In genomic region chr2:74778381-74779371, GRCh38 we compare ENCODE assay signal across 9 cellular contexts. TPM values are rescaled to one million over a fixed set of nuclear protein-coding genes. Genes with fewer than 3 reads are reported as not detected.
DNase-seq lines count a peak whose midpoint lies in the region; ATAC-seq and TF ChIP-seq lines count a peak whose summit lies in the region.
"Had no signal": no experiment of that assay in that cellular context is flagged by ENCODE, and none has a peak within 500 bp of the region (broad histone marks: within the 10 kb centered on the region; RNA-seq: fewer than 3 reads in every experiment).

No MANE protein-coding gene starts in this region.

- peak overlapping the region; percentile 69 for H3K27ac Mint-ChIP-seq in T-helper 2 cell treated with Interferon-gamma antibody and Interleukin-4, amounts not matched to agents 5 μg/mL and 100 μg/mL, for 36 hours
- H3K27ac Mint-ChIP-seq in chondrocyte (ENCODE audit: unreplicated experiment) = no peak overlapping the region

- peaks cover 28% of the 10 kb centered on the region for H3K4me1 Mint-ChIP-seq in T-helper 2 cell treated with Interferon-gamma antibody and Interleukin-4, amounts not matched to agents 5 μg/mL and 100 μg/mL, for 36 hours (ENCODE audit: low read depth)
- peaks cover 10% of the 10 kb centered on the region for H3K4me1 Mint-ChIP-seq in chondrocyte (ENCODE audit: low read depth)

- H3K27me3 Mint-ChIP-seq in T-helper 2 cell treated with Interferon-gamma antibody and Interleukin-4, amounts not matched to agents 5 μg/mL and 100 μg/mL, for 36 hours (ENCODE audit: low read depth) = peaks cover 5% of the 10 kb centered on the region
- H3K27me3 Mint-ChIP-seq in chondrocyte (ENCODE audit: low read depth) = no peaks in the 10 kb centered on the region

- H3K27ac ChIP-seq in lower lobe of right lung = no peak overlapping the region

- intact Hi-C loops in lower lobe of right lung (cut with DNase I) = no loop called here

- no peaks in the 10 kb centered on the region for H3K4me1 ChIP-seq in lower lobe of right lung

- H3K36me3 Mint-ChIP-seq in T-helper 2 cell treated with Interferon-gamma antibody and Interleukin-4, amounts not matched to agents 5 μg/mL and 100 μg/mL, for 36 hours (ENCODE audit: low read depth) = no peaks in the 10 kb centered on the region
- H3K36me3 Mint-ChIP-seq in chondrocyte (ENCODE audit: low read depth) = no peaks in the 10 kb centered on the region

- H3K27me3 ChIP-seq in lower lobe of right lung (ENCODE audit: low read depth) = no peaks in the 10 kb centered on the region

- peak overlapping the region; percentile 35 for H3K4me3 Mint-ChIP-seq in T-helper 2 cell treated with Interferon-gamma antibody and Interleukin-4, amounts not matched to agents 5 μg/mL and 100 μg/mL, for 36 hours
- H3K4me3 Mint-ChIP-seq in chondrocyte (ENCODE audit: unreplicated experiment) = no peak overlapping the region

- no peaks in the 10 kb centered on the region for H3K9me3 Mint-ChIP-seq in T-helper 2 cell treated with Interferon-gamma antibody and Interleukin-4, amounts not matched to agents 5 μg/mL and 100 μg/mL, for 36 hours
- H3K9me3 Mint-ChIP-seq in chondrocyte (ENCODE audit: low read depth) = peaks cover 3% of the 10 kb centered on the region

- no peaks in the 10 kb centered on the region for H3K9me3 ChIP-seq in lower lobe of right lung

- no peak overlapping the region for H3K4me3 ChIP-seq in lower lobe of right lung

- in situ Hi-C loops in GM13977 (cut with MboI; ENCODE audit: low pct_unique_long_range_greater_than_20kb, low sequenced_read_pairs, unreplicated experiment) = no loop called here

- DNase-seq in DMS79 (lab: John Stamatoyannopoulos, UW) (peak; percentile 74), NCI-H1105 treated with DMSO at 0.1 percent for 48 hours (lab: John Stamatoyannopoulos, UW) (peak; percentile 45), lower lobe of right lung (no peak), chondrocyte (ENCODE audit: low spot score) (no peak), GM13977 (ENCODE audit: low spot score) (no peak), NOMO-1 treated with DMSO at 0.1 percent for 48 hours (lab: John Stamatoyannopoulos, UW; ENCODE audit: unreplicated experiment) (no peak)
- no peak for DNase-seq in T-helper 2 cell treated with Interferon-gamma antibody and Interleukin-4, amounts not matched to agents 5 μg/mL and 100 μg/mL, for 36 hours (ENCODE audit: low spot score)
- DNase-seq: cerebellar nuclear complex had no signal

- no peak for TF ChIP-seq CTCF in lower lobe of right lung (IDR thresholded peaks at IDR 0.05)
- no peak for TF ChIP-seq CTCF in chondrocyte (IDR thresholded peaks at IDR 0.05)
- no peak for TF ChIP-seq CTCF in GM13977 (IDR thresholded peaks at IDR 0.05; ENCODE audit: extremely low read depth, insufficient read depth, missing control alignments)

- ATAC-seq in lower lobe of right lung (peak; percentile 43 to 57), HG02759 (IDR thresholded peaks at IDR 0.05; ENCODE audit: unreplicated experiment) (no peak)

- H3K36me3 ChIP-seq in lower lobe of right lung = no peaks in the 10 kb centered on the region

RNA-seq across cellular contexts. Expression of gene HK2, which starts 55.3 kb away (rescaled TPM):
- total RNA-seq in lower lobe of right lung = 86.7 TPM
- total RNA-seq in chondrocyte = 18.5 to 32.6 TPM (median 31.4 TPM) in 3 replicates

Comparison
In these comparisons a context has a peak if more than half of its experiments do, and no peak if none do; other contexts are left out.
1. DNase-seq: peak in DMS79 (single experiment) and NCI-H1105 treated with DMSO at 0.1 percent for 48 hours (single experiment); none in T-helper 2 cell treated with Interferon-gamma antibody and Interleukin-4, amounts not matched to agents 5 μg/mL and 100 μg/mL, for 36 hours (single experiment), lower lobe of right lung (single experiment), chondrocyte (single experiment), GM13977 (single experiment) and NOMO-1 treated with DMSO at 0.1 percent for 48 hours (single experiment).